21 cellular contexts compared by ENCODE assay signal in genomic region chr6:144564202-144564601, GRCh38.
DNase-seq lines count a peak whose midpoint lies in the region; ATAC-seq and TF ChIP-seq lines count a peak whose summit lies in the region.
"Had no signal": no experiment of that assay in that cellular context is flagged by ENCODE, and none has a peak within 500 bp of the region (broad histone marks: within the 10 kb centered on the region; RNA-seq: fewer than 3 reads in every experiment).

No MANE protein-coding gene starts in this region.

- no peak overlapping the region for H3K4me3 ChIP-seq in A673 (ENCODE audit: low read depth, low read length, poor library complexity, severe bottlenecking)
- peak overlapping the region; percentile 2; the same call in 1 of the 2 replicates for H3K4me3 ChIP-seq in SK-N-MC
- H3K4me3 ChIP-seq: BLaER1 treated with 17β-estradiol and CSF1 and Interleukin-3, amounts not matched to agents 10 nM and 100 nM; GM23338 had no signal

- H3K27me3 ChIP-seq in A673 (replicated peaks; ENCODE audit: insufficient read depth, low read depth, low read length, poor library complexity): no peaks in the 10 kb centered on the region
- H3K27me3 ChIP-seq: BE2C; BLaER1 treated with 17β-estradiol and CSF1 and Interleukin-3, amounts not matched to agents 10 nM and 100 nM had no signal

- DNase-seq in NCI-H146 treated with DMSO at 0.1 percent for 48 hours (lab: John Stamatoyannopoulos, UW; ENCODE audit: unreplicated experiment): peak; percentile 12
- no peak for DNase-seq in NCI-H146 (lab: John Stamatoyannopoulos, UW)
- DNase-seq in A673 (ENCODE audit: low spot score): peak; percentile 85
- peak; percentile 77 for DNase-seq in SK-N-MC (ENCODE audit: low read depth, low spot score)
- peak; percentile 47 for DNase-seq in smooth muscle cell of the brain vasculature (ENCODE audit: low read depth, low spot score)
- DNase-seq: ACHN; AML-193; BE2C; Calu3; CD4-positive, alpha-beta T cell; COR-L47; DMS53; DMS79 treated with DMSO at 0.1 percent for 48 hours; GF-D8; H9 had no signal

- H3K36me3 ChIP-seq in A673 (ENCODE audit: insufficient read depth, low read length, poor library complexity, severe bottlenecking): no peaks in the 10 kb centered on the region
- no peaks in the 10 kb centered on the region for H3K36me3 ChIP-seq in SK-N-MC (ENCODE audit: insufficient read depth, low read length)
- H3K36me3 ChIP-seq: BE2C had no signal

- POLR2A ChIA-PET in A673 (lab: Charles Lee; ENCODE audit: low non-redundant PET): interaction anchor here (0.6 kb wide), 1 partner anchor 364 kb away, joined by 8 read pairs; no protein-coding TSS in a partner anchor

- intact Hi-C loops in A673 (cut with micrococcal nuclease; ENCODE audit: unreplicated experiment): no loop called here

- H3K9ac ChIP-seq in SK-N-MC (ENCODE audit: insufficient read length): no peak overlapping the region
- H3K9ac ChIP-seq: BLaER1 treated with 17β-estradiol and CSF1 and Interleukin-3, amounts not matched to agents 10 nM and 100 nM had no signal

- peaks cover 25% of the 10 kb centered on the region for H3K4me1 ChIP-seq in A673 (ENCODE audit: insufficient read depth, low read length, poor library complexity, severe bottlenecking)

- H3K9me3 ChIP-seq in A673 (ENCODE audit: low read depth, low read length, poor library complexity, severe bottlenecking): no peaks in the 10 kb centered on the region
- no peaks in the 10 kb centered on the region for H3K9me3 ChIP-seq in SK-N-MC (ENCODE audit: low read depth, low read length)
- H3K9me3 ChIP-seq: BE2C had no signal

- H3K27ac ChIP-seq in A673 (ENCODE audit: low read depth, low read length, poor library complexity, severe bottlenecking) (peak overlapping the region; percentile 38), SK-N-MC (no peak overlapping the region)
- H3K27ac ChIP-seq: 22Rv1 had no signal

- CTCF ChIA-PET in A673 (lab: Charles Lee): interaction anchor here (0.5 kb wide), 1 partner anchor 19 kb away, joined by 3 read pairs; no protein-coding TSS in a partner anchor

- no TSS peak for BruUV-seq in A673 (replicated peaks; lab: Mats Ljungman, UMichigan)

- ATAC-seq in GM21381 (IDR thresholded peaks at IDR 0.05; ENCODE audit: unreplicated experiment) (no peak), GM19452 (IDR thresholded peaks at IDR 0.05; ENCODE audit: unreplicated experiment) (no peak)
- ATAC-seq: GM23338, HCT116 had no signal

- no peak for TF ChIP-seq CTCF in A673 (conservative IDR thresholded peaks at IDR 0.05; ENCODE audit: low read depth, low read length)
